ENCODE assay signal across 10 cellular contexts in the genomic region with DNA sequence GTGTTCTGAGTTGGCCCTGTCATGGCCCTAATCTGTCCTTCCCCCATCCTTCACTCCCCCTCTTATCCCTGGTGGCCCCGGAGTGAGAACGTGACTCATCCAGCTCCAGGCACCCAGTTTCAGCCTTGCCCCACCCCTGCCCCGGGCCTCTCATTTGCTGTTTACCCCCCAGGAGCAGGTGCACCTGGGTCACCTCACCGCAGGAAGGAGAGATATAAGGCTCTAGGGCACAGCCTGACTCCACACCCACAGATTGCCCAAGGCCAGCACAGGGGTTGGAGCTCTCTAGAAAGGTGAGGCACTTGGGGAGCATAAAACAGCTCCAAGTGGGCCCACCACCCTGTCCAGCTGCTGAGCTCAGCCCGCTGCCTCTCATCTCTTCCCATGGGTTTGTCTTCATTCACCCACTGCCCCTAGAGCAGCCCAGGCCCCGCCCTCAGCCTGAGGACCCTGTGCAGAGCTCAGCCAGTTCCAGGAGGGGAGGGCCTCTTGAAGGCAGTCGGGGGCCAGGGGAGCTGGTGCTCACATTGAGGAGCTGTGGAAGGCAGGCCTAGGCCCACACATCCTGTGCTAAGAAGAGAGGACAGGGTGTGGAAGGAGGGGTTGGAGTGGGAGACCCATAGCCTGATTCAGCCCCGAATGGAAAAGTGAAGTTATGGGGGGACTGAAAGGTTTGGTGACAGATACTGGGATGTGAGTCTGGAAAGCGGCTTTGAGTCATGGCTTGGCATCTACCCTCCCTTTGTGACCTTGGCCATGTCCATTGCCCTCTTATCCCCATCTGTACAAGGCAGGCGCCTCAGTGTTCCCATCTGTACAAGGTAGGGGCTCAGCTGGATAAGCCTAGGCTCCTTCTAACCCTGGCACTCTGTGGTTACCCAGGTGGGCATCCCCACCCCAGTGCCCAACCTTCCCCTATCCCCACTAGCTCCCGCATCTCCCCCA. TPM values are rescaled to one million over a fixed set of nuclear protein-coding genes. Genes with fewer than 3 reads are reported as not detected.
DNase-seq lines count a peak whose midpoint lies in the region; ATAC-seq and TF ChIP-seq lines count a peak whose summit lies in the region.
"Had no signal": no experiment of that assay in that cellular context is flagged by ENCODE, and none has a peak within 500 bp of the region (broad histone marks: within the 10 kb centered on the region; RNA-seq: fewer than 3 reads in every experiment).

No MANE protein-coding gene starts in this region.

- no peak for ATAC-seq in HG02970 (IDR thresholded peaks at IDR 0.05; ENCODE audit: low FRiP score, unreplicated experiment)

- peak overlapping the region; percentile 14; the same call in 1 of the 2 replicates for H2AFZ ChIP-seq in MM.1S (ENCODE audit: low read length)
- H2AFZ ChIP-seq in mesenchymal stem cell (ENCODE audit: low read depth, low read length) = no peak overlapping the region

- WGBS in mesenchymal stem cell = 84% methylated on average over 11 of the region's 11 CpGs
- 58 to 60% methylated on average over 8 to 11 of the region's 11 CpGs for WGBS in lower leg skin, 2 donors

- H3K23ac ChIP-seq in mesenchymal stem cell (ENCODE audit: low read length in 2 of 2) = no peak overlapping the region

- peak overlapping the region; percentile 14; the same call in 1 of the 2 replicates for H3K27ac ChIP-seq in MM.1S (ENCODE audit: low read length)
- no peak overlapping the region for H3K27ac ChIP-seq in mesenchymal stem cell (ENCODE audit: low read length, poor library complexity, severe bottlenecking)
- H3K27ac ChIP-seq in uterus = no peak overlapping the region
- H3K27ac ChIP-seq: BLaER1 had no signal

- H3K14ac ChIP-seq in mesenchymal stem cell (ENCODE audit: low read length in 2 of 2) = no peak overlapping the region

- peak overlapping the region in 1 of 2 experiments; percentile 43 for H2BK12ac ChIP-seq in mesenchymal stem cell (ENCODE audit: low read length in 2 of 2)

- TF ChIP-seq POLR2A in uterus (IDR thresholded peaks at IDR 0.05) (no peak), lower leg skin (IDR thresholded peaks at IDR 0.05) (no peak)

- H2BK120ac ChIP-seq in mesenchymal stem cell (ENCODE audit: low read depth, low read length) = no peak overlapping the region

- H3K36me3 ChIP-seq in MM.1S (replicated peaks; ENCODE audit: insufficient read depth, low read length) (no peaks in the 10 kb centered on the region), mesenchymal stem cell (ENCODE audit: control insufficient read depth in 1 of 2, insufficient read depth in 2 of 2, low read depth in 1 of 2, low read length in 2 of 2) (no peaks in the 10 kb centered on the region), uterus (no peaks in the 10 kb centered on the region)
- H3K36me3 ChIP-seq: BLaER1 had no signal

- POLR2A ChIA-PET in MCF 10A (lab: Yijun Ruan, JAX) = interaction anchor here (0.6 to 2.8 kb wide), 11 partner anchors 49 to 222 kb away, joined by 3 to 13 read pairs (median 4); no protein-coding TSS in a partner anchor

- no peak overlapping the region for H3K4me3 ChIP-seq in MM.1S (ENCODE audit: low read length)
- no peak overlapping the region for H3K4me3 ChIP-seq in mesenchymal stem cell (ENCODE audit: insufficient read depth in 1 of 2, low read depth in 1 of 2, low read length in 2 of 2)
- H3K4me3 ChIP-seq in uterus = no peak overlapping the region
- H3K4me3 ChIP-seq in lower leg skin (ENCODE audit: low read depth, poor library complexity, severe bottlenecking) = no peak overlapping the region
- H3K4me3 ChIP-seq: BLaER1 had no signal

- H3K9me3 ChIP-seq in MM.1S (replicated peaks; ENCODE audit: insufficient read depth, low read length) (no peaks in the 10 kb centered on the region), mesenchymal stem cell (ENCODE audit: control insufficient read depth, low read length) (no peaks in the 10 kb centered on the region), uterus (no peaks in the 10 kb centered on the region)
- H3K9me3 ChIP-seq: BLaER1 had no signal

- H3K9me2 ChIP-seq in MM.1S (replicated peaks; ENCODE audit: insufficient read depth, low read length) = no peaks in the 10 kb centered on the region

- peak overlapping the region; percentile 53 for H2BK5ac ChIP-seq in mesenchymal stem cell (ENCODE audit: low read depth, low read length, poor library complexity, severe bottlenecking)

- no peaks in the 10 kb centered on the region for H4K20me1 ChIP-seq in MM.1S (ENCODE audit: insufficient read depth, low read length)
- H4K20me1 ChIP-seq: BLaER1 had no signal

- TF ChIP-seq CTCF in MM.1S (IDR thresholded peaks at IDR 0.05; ENCODE audit: low read length) (no peak), MCF 10A (IDR thresholded peaks at IDR 0.05; ENCODE audit: unreplicated experiment) (no peak), uterus (IDR thresholded peaks at IDR 0.05) (no peak), lower leg skin (IDR thresholded peaks at IDR 0.05) (no peak)

- H3K79me1 ChIP-seq in mesenchymal stem cell (replicated peaks; ENCODE audit: low read length, poor library complexity, severe bottlenecking) = no peaks in the 10 kb centered on the region

- no peak overlapping the region for H4K91ac ChIP-seq in mesenchymal stem cell (ENCODE audit: low read length)

- no peaks in the 10 kb centered on the region for H3K27me3 ChIP-seq in MM.1S (replicated peaks; ENCODE audit: insufficient read depth, low read length)
- H3K27me3 ChIP-seq in mesenchymal stem cell (ENCODE audit: control insufficient read depth in 1 of 2, insufficient read depth in 1 of 2, low read length in 2 of 2) = no peaks in the 10 kb centered on the region
- H3K27me3 ChIP-seq in uterus = no peaks in the 10 kb centered on the region
- H3K27me3 ChIP-seq: BLaER1 had no signal

- no peak overlapping the region for H2BK15ac ChIP-seq in mesenchymal stem cell (ENCODE audit: low read depth, poor library complexity, severe bottlenecking)

- H3K27me3 Mint-ChIP-seq in MCF 10A (ENCODE audit: insufficient read depth, unreplicated experiment) = no peaks in the 10 kb centered on the region

- H3K4me1 ChIP-seq in MM.1S (ENCODE audit: low read length) (peaks cover 31% of the 10 kb centered on the region), mesenchymal stem cell (ENCODE audit: control insufficient read depth, insufficient read depth, low read depth, low read length) (peaks cover 32% of the 10 kb centered on the region), uterus (no peaks in the 10 kb centered on the region)
- H3K4me1 ChIP-seq: BLaER1 had no signal

- no peaks in the 10 kb centered on the region for H3K9me3 Mint-ChIP-seq in MCF 10A (ENCODE audit: unreplicated experiment)

- H3K4me3 Mint-ChIP-seq in MCF 10A (ENCODE audit: unreplicated experiment) = no peak overlapping the region

- H3K9ac ChIP-seq in MM.1S (ENCODE audit: low read length) = no peak overlapping the region
- no peak overlapping the region for H3K9ac ChIP-seq in mesenchymal stem cell (ENCODE audit: low read length)
- H3K9ac ChIP-seq: BLaER1 had no signal

- H2AK5ac ChIP-seq in mesenchymal stem cell (ENCODE audit: low read length, severe bottlenecking) = peak overlapping the region; percentile 13

- BruUV-seq in MCF 10A (replicated peaks; lab: Mats Ljungman, UMichigan) = no TSS peak

- intact Hi-C loops in MCF 10A (cut with micrococcal nuclease) (no loop called here), uterus (cut with DNase I; ENCODE audit: low total_unique reads) (no loop called here), lower leg skin (cut with DNase I; ENCODE audit: low total_unique reads) (no loop called here)

- H3F3A ChIP-seq in MM.1S (ENCODE audit: insufficient read depth, low read length) = no peaks in the 10 kb centered on the region

- H3K4me2 ChIP-seq in MM.1S (ENCODE audit: low read depth, low read length) (no peak overlapping the region), mesenchymal stem cell (ENCODE audit: low read length, poor library complexity, severe bottlenecking) (no peak overlapping the region)
- H3K4me2 ChIP-seq: BLaER1 had no signal

- peak; percentile 98 for DNase-seq in COLO668 (lab: John Stamatoyannopoulos, UW; ENCODE audit: unreplicated experiment)
- peak; percentile 70 for DNase-seq in MM.1S
- peak; percentile 63 for DNase-seq in MCF 10A (ENCODE audit: unreplicated experiment)
- DNase-seq in mesenchymal stem cell = no peak
- DNase-seq in uterus = no peak
- no peak for DNase-seq in Kasumi-1 (lab: John Stamatoyannopoulos, UW)
- DNase-seq in lower leg skin (ENCODE audit: low spot score in 2 of 2) = no peak
- DNase-seq: stimulated activated naive CD4-positive, alpha-beta T cell had no signal

- H3K4me1 Mint-ChIP-seq in MCF 10A (ENCODE audit: insufficient read depth, unreplicated experiment) = peaks cover 45% of the 10 kb centered on the region

- H3K27ac Mint-ChIP-seq in MCF 10A (ENCODE audit: low read depth, unreplicated experiment) = peak overlapping the region; percentile 2

- CTCF ChIA-PET in MCF 10A (lab: Yijun Ruan, JAX) = interaction anchor here (0.5 to 4.7 kb wide), 15 partner anchors 11 to 267 kb away, joined by 3 to 49 read pairs (median 4); no protein-coding TSS in a partner anchor

- no peak overlapping the region for H3K4ac ChIP-seq in mesenchymal stem cell (ENCODE audit: low read depth in 1 of 2, low read length in 2 of 2)

- no peaks in the 10 kb centered on the region for H3K79me2 ChIP-seq in MM.1S (ENCODE audit: low read length)

- H3K18ac ChIP-seq in mesenchymal stem cell (ENCODE audit: low read depth in 1 of 2, low read length in 2 of 2) = peak overlapping the region in 1 of 2 experiments; percentile 22

- H4K8ac ChIP-seq in mesenchymal stem cell (ENCODE audit: low read length) = no peak overlapping the region

- H3K36me3 Mint-ChIP-seq in MCF 10A (ENCODE audit: insufficient read depth, unreplicated experiment) = no peaks in the 10 kb centered on the region

RNA-seq across cellular contexts. Expression of a gene that starts 16.1 kb away (rescaled TPM):
- total RNA-seq in MCF 10A (2022) = not detected in 2 replicates
- polyA plus RNA-seq in mesenchymal stem cell (2013, experiment 1 of 2) = 0.01 TPM
- polyA plus RNA-seq in mesenchymal stem cell (2013, experiment 2 of 2) = not detected
- total RNA-seq in uterus = under 1 TPM in 2 of 4 donors, not detected in 2; 0.09 to 0.21 TPM
- under 1 TPM in 2 of 4 donors, not detected in 2; 0.02 to 0.06 TPM for total RNA-seq in lower leg skin

RNA-seq across cellular contexts. Expression of a gene that starts 37.9 kb away (rescaled TPM):
- 94.8 and 126 TPM in 2 replicates for total RNA-seq in MCF 10A (2022)
- 48.3 TPM for polyA plus RNA-seq in mesenchymal stem cell (2013, experiment 1 of 2)
- polyA plus RNA-seq in mesenchymal stem cell (2013, experiment 2 of 2) = 47.5 TPM
- total RNA-seq in uterus = 10 to 100 TPM in 3 of 4 donors, 1 to 10 TPM in 1; 4.6 to 86.2 (median 18.7) TPM
- 10 to 100 TPM; 36.5 to 68.4 (median 41.3) TPM for total RNA-seq in lower leg skin

RNA-seq across cellular contexts. Expression of a gene that starts 53.8 kb away (rescaled TPM):
- not detected in 2 replicates for total RNA-seq in MCF 10A (2022)
- not detected for polyA plus RNA-seq in mesenchymal stem cell (2013, experiment 1 of 2)
- 0.15 TPM for polyA plus RNA-seq in mesenchymal stem cell (2013, experiment 2 of 2)
- total RNA-seq in uterus = 1 to 10 TPM in 2 of 4 donors, under 1 TPM in 1, not detected in 1; 0.79 to 8.5 (median 1.8) TPM
- total RNA-seq in lower leg skin = 1 to 10 TPM; 1.6 to 2.4 (median 2.2) TPM

Comparison
In these comparisons a context has a peak if more than half of its experiments do, and no peak if none do; other contexts are left out.
1. DNase-seq: peak in COLO668 (single experiment), MM.1S (single experiment) and MCF 10A (single experiment); none in mesenchymal stem cell (single experiment), uterus (0 of 2), Kasumi-1 (0 of 2) and lower leg skin (0 of 2).